In genomic region chr3:111667621-111668239, GRCh38 we compare ENCODE assay signal across 9 cellular contexts. TPM values are rescaled to one million over a fixed set of nuclear protein-coding genes. Genes with fewer than 3 reads are reported as not detected.
DNase-seq lines count a peak whose midpoint lies in the region; ATAC-seq, FAIRE-seq and TF ChIP-seq lines count a peak whose summit lies in the region.
"Had no signal": no experiment of that assay in that cellular context is flagged by ENCODE, and none has a peak within 500 bp of the region (broad histone marks: within the 10 kb centered on the region; RNA-seq: fewer than 3 reads in every experiment).

No MANE protein-coding gene starts in this region.

- H3K4me3 ChIP-seq in small intestine (ENCODE audit: low read depth in 1 of 2, low read length in 2 of 2): no peak overlapping the region
- no peak overlapping the region for H3K4me3 ChIP-seq in hepatocyte

- peak overlapping the region; percentile 95 for H3K27ac Mint-ChIP-seq in activated B cell treated with CpG ODN at 0.5 μM for 24 hours

- H3K9me3 ChIP-seq in small intestine (ENCODE audit: control insufficient read depth, low read depth) (no peaks in the 10 kb centered on the region), hepatocyte (ENCODE audit: low read depth) (no peaks in the 10 kb centered on the region)

- WGBS in small intestine, 3 donors: 48 to 59% (median 55%) methylated on average over 5 of the region's 5 CpGs
- 74% methylated on average over 5 of the region's 5 CpGs for WGBS in hepatocyte (ENCODE audit: low lambda C conversion rate, missing lambda C conversion rate)

- TF ChIP-seq CTCF in activated B cell treated with CpG ODN at 0.5 μM for 24 hours (IDR thresholded peaks at IDR 0.05): no peak
- TF ChIP-seq CTCF in hepatocyte (IDR thresholded peaks at IDR 0.05; ENCODE audit: poor library complexity): no peak

- peaks cover 10% of the 10 kb centered on the region for H3K36me3 Mint-ChIP-seq in activated B cell treated with CpG ODN at 0.5 μM for 24 hours (ENCODE audit: low read depth)

- DNase-seq in A172 (ENCODE audit: low spot score): peak; percentile 45
- DNase-seq in activated B cell treated with CpG ODN at 0.5 μM for 24 hours: no peak
- peak; percentile 1 to 55 for DNase-seq in dermis microvascular lymphatic vessel endothelial cell (ENCODE audit: low read depth in 2 of 2)
- peak; percentile 75 for DNase-seq in small intestine
- DNase-seq in hepatocyte (ENCODE audit: low spot score): no peak
- no peak for DNase-seq in cerebellar nuclear complex (lab: John Stamatoyannopoulos, UW)

- peaks cover 8% of the 10 kb centered on the region for H3K9me3 Mint-ChIP-seq in activated B cell treated with CpG ODN at 0.5 μM for 24 hours

- H3K9me2 ChIP-seq in hepatocyte (replicated peaks; ENCODE audit: insufficient read depth): no peaks in the 10 kb centered on the region

- no peaks in the 10 kb centered on the region for H3K27me3 ChIP-seq in small intestine (ENCODE audit: control insufficient read depth in 2 of 2, insufficient read depth in 2 of 2, low read length in 2 of 2)
- no peaks in the 10 kb centered on the region for H3K27me3 ChIP-seq in hepatocyte

- POLR2A ChIA-PET in activated B cell treated with CpG ODN at 0.5 μM for 24 hours (lab: Charles Lee): interaction anchor here (0.6 to 2.1 kb wide), 9 partner anchors 9 to 311 kb away, joined by 3 to 13 read pairs (median 7); partner anchors contain the start of gene ABHD10

- no peak overlapping the region for H2AFZ ChIP-seq in hepatocyte

- H3K4me1 ChIP-seq in small intestine (ENCODE audit: control insufficient read depth in 2 of 2, insufficient read depth in 1 of 2, low read depth in 1 of 2, low read length in 1 of 2) (peaks cover 0 to 3% of the 10 kb centered on the region in 2 donors), hepatocyte (ENCODE audit: insufficient read depth) (no peaks in the 10 kb centered on the region)

- H3K4me2 ChIP-seq in hepatocyte: no peak overlapping the region

- intact Hi-C loops in activated B cell treated with CpG ODN at 0.5 μM for 24 hours (cut with micrococcal nuclease): loop anchor here (1.0 to 5.0 kb wide), 3 partner anchors 120 to 375 kb away; partner anchors contain the start of gene ABHD10

- peak; percentile 98 for ATAC-seq in GM19372 (IDR thresholded peaks at IDR 0.05; ENCODE audit: low read depth, unreplicated experiment)
- ATAC-seq in HG03439 (IDR thresholded peaks at IDR 0.05; ENCODE audit: unreplicated experiment): peak; percentile 96
- ATAC-seq in activated B cell treated with CpG ODN at 0.5 μM for 24 hours (ENCODE audit: low read depth): peak; percentile 97

- peak overlapping the region; percentile 28 to 30 for H3K27ac ChIP-seq in small intestine (ENCODE audit: low read depth in 1 of 2, low read length in 1 of 2)
- H3K27ac ChIP-seq in hepatocyte: no peak overlapping the region
- H3K27ac ChIP-seq: C4-2B had no signal

- H3K36me3 ChIP-seq in small intestine (ENCODE audit: control insufficient read depth in 2 of 2, insufficient read depth in 2 of 2, low read length in 2 of 2) (no peaks in the 10 kb centered on the region), hepatocyte (replicated peaks; ENCODE audit: insufficient read depth, low read depth) (no peaks in the 10 kb centered on the region)

- no peaks in the 10 kb centered on the region for H3K79me2 ChIP-seq in hepatocyte

- CTCF ChIA-PET in activated B cell treated with CpG ODN at 0.5 μM for 24 hours (lab: Charles Lee): interaction anchor here (0.8 to 5.5 kb wide), 6 partner anchors 44 to 345 kb away, joined by 3 to 34 read pairs (median 8); no protein-coding TSS in a partner anchor

- H3K27me3 Mint-ChIP-seq in activated B cell treated with CpG ODN at 0.5 μM for 24 hours: no peaks in the 10 kb centered on the region

- H4K20me1 ChIP-seq in hepatocyte (ENCODE audit: insufficient read depth, poor library complexity, severe bottlenecking): no peaks in the 10 kb centered on the region

- FAIRE-seq in small intestine (lab: Jason Lieb, UNC): peak; percentile 47

- peak overlapping the region; percentile 72 for H3K4me3 Mint-ChIP-seq in activated B cell treated with CpG ODN at 0.5 μM for 24 hours

- H3K4me1 Mint-ChIP-seq in activated B cell treated with CpG ODN at 0.5 μM for 24 hours: peaks cover 33% of the 10 kb centered on the region

RNA-seq across cellular contexts. Expression of gene PLCXD2, which starts 6.7 kb away (rescaled TPM):
- 2.0 TPM in 2 replicates for total RNA-seq in A172 (2014; rRNA removed; shearing (Covaris generic))
- total RNA-seq in activated B cell treated with CpG ODN at 0.5 μM for 24 hours: 6.1 and 7.2 TPM in 2 replicates
- 1.1 and 1.4 TPM in 2 replicates for total RNA-seq in dermis microvascular lymphatic vessel endothelial cell
- polyA plus RNA-seq in small intestine: 1 to 10 TPM; 1.4 to 3.4 (median 1.8) TPM
- 6.2 and 12.4 TPM in 2 replicates for total RNA-seq in hepatocyte
- 12.1 and 15.6 TPM in 2 replicates for polyA plus RNA-seq in hepatocyte

Comparison
In these comparisons a context has a peak if more than half of its experiments do, and no peak if none do; other contexts are left out.
1. DNase-seq: peak in A172 (single experiment), dermis microvascular lymphatic vessel endothelial cell (2 of 2) and small intestine (single experiment); none in activated B cell treated with CpG ODN at 0.5 μM for 24 hours (single experiment), hepatocyte (single experiment) and cerebellar nuclear complex (0 of 2).
2. Peak in every context shown above with its lines, with median percentiles within 50 percentile points of each other: ATAC-seq.